ENCODE assay signal across 5 cellular contexts in the genomic region with DNA sequence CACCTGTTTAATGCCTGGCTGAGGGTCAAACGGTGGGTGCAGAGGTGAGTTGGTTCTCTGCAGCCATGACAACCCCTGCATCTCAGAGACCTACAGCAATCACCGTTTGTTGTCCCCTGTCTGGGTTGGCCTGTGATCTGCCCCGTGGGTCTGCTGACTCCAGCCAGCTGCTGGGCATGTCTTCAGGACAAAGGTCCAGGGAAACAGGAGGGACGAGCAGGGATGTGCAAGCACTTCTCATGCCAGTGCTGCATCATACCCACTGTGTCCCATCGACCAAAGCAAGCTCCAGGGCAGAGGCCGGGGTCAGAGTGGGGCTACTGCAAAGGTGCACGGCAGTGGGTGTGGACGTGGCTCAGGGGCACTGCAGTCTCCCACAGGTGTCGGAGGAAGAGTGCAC.
"Had no signal": no experiment of that assay in that cellular context is flagged by ENCODE, and none has a peak within 500 bp of the region (broad histone marks: within the 10 kb centered on the region; RNA-seq: fewer than 3 reads in every experiment).

No MANE protein-coding gene starts in this region.

- DNase-seq: H9, HCEC 1CT, IMR-90 had no signal

- H3K4me2 ChIP-seq: GM23338 had no signal

- H3K4me3 Mint-ChIP-seq: GM23338, H9 had no signal

- H2AFZ ChIP-seq: GM23338 had no signal

- ATAC-seq: GM23338 had no signal

- H3K9me3 Mint-ChIP-seq: GM23338 had no signal

- H3K4me3 ChIP-seq: GM23338, K562 had no signal

- H3K27ac Mint-ChIP-seq: GM23338 had no signal
